Comparison of ENCODE assay signal across 10 cellular contexts in genomic region chr3:175338775-175339535, GRCh38.
DNase-seq lines count a peak whose midpoint lies in the region; ATAC-seq, FAIRE-seq and TF ChIP-seq lines count a peak whose summit lies in the region.
"Had no signal": no experiment of that assay in that cellular context is flagged by ENCODE, and none has a peak within 500 bp of the region (broad histone marks: within the 10 kb centered on the region; RNA-seq: fewer than 3 reads in every experiment).

No MANE protein-coding gene starts in this region.

- FAIRE-seq in H54 (lab: Jason Lieb, UNC) = peak; percentile 98
- no peak for FAIRE-seq in RCC 7860 (lab: Jason Lieb, UNC)
- no peak for FAIRE-seq in small intestine (lab: Jason Lieb, UNC)

- H3K27me3 ChIP-seq in small intestine (ENCODE audit: control insufficient read depth in 2 of 2, insufficient read depth in 2 of 2, low read length in 2 of 2) = no peaks in the 10 kb centered on the region

- no peak for TF ChIP-seq CTCF in fibroblast of villous mesenchyme (IDR thresholded peaks at IDR 0.05; ENCODE audit: insufficient read depth, low read depth, low read length)

- ATAC-seq in HG03135 (IDR thresholded peaks at IDR 0.05; ENCODE audit: unreplicated experiment) = no peak
- no peak for ATAC-seq in HG02840 (IDR thresholded peaks at IDR 0.05; ENCODE audit: low FRiP score, unreplicated experiment)

- DNase-seq in H54 (ENCODE audit: insufficient read length, low spot score) (peak; percentile 20), RCC 7860 (ENCODE audit: low spot score) (peak; percentile 32), fibroblast of villous mesenchyme (ENCODE audit: low read depth) (peak; percentile 59), small intestine (peak; percentile 76), DMS114 treated with DMSO at 0.1 percent for 48 hours (lab: John Stamatoyannopoulos, UW; ENCODE audit: unreplicated experiment) (no peak)
- DNase-seq: activated CD4-positive, alpha-beta T cell treated with anti-CD3 and anti-CD28 coated beads, Interleukin-2, amount 50 U/mL, for 48 hours; cortex of kidney; NCI-H2171 had no signal

- H3K27ac ChIP-seq in small intestine (ENCODE audit: low read depth in 1 of 2, low read length in 1 of 2) = peak overlapping the region in 1 of 2 donors; percentile 31

- H3K4me3 ChIP-seq in fibroblast of villous mesenchyme (ENCODE audit: low read depth, low read length) = no peak overlapping the region
- H3K4me3 ChIP-seq in small intestine (ENCODE audit: low read depth in 1 of 2, low read length in 2 of 2) = no peak overlapping the region

- 11 to 47% (median 34%) methylated on average over 7 of the region's 7 CpGs for WGBS in small intestine, 3 donors

- no peaks in the 10 kb centered on the region for H3K9me3 ChIP-seq in small intestine (ENCODE audit: control insufficient read depth, low read depth)

- H3K4me1 ChIP-seq in small intestine (ENCODE audit: control insufficient read depth in 2 of 2, insufficient read depth in 1 of 2, low read depth in 1 of 2, low read length in 1 of 2) = no peaks in the 10 kb centered on the region

- no peaks in the 10 kb centered on the region for H3K36me3 ChIP-seq in small intestine (ENCODE audit: control insufficient read depth in 2 of 2, insufficient read depth in 2 of 2, low read length in 2 of 2)

- TF ChIP-seq POLR2A in H54 (IDR thresholded peaks at IDR 0.05; ENCODE audit: low read depth, low read length) = no peak
